In genomic region chr2:117961201-117961600, GRCh38 we compare ENCODE assay signal across 16 cellular contexts. TPM values are rescaled to one million over a fixed set of nuclear protein-coding genes. Genes with fewer than 3 reads are reported as not detected.
DNase-seq lines count a peak whose midpoint lies in the region; ATAC-seq and TF ChIP-seq lines count a peak whose summit lies in the region.
"Had no signal": no experiment of that assay in that cellular context is flagged by ENCODE, and none has a peak within 500 bp of the region (broad histone marks: within the 10 kb centered on the region; RNA-seq: fewer than 3 reads in every experiment).

No MANE protein-coding gene starts in this region.

- peak overlapping the region; percentile 64 for H3K27ac ChIP-seq in ACC112 (ENCODE audit: low read depth, low read length)
- H3K27ac ChIP-seq in PC-3 (ENCODE audit: low read length), result 0 out of 2 replicates have a peak overlapping the region, but pooled peaks have one; percentile 24
- peak overlapping the region; percentile 71 for H3K27ac ChIP-seq in osteoblast (ENCODE audit: low read depth, low read length)
- H3K27ac ChIP-seq in lower lobe of right lung, result no peak overlapping the region
- H3K27ac ChIP-seq: BLaER1 treated with 17β-estradiol and CSF1 and Interleukin-3, amounts not matched to agents 10 nM and 100 nM had no signal

- H3K4me1 ChIP-seq in ACC112 (ENCODE audit: control insufficient read depth, insufficient read depth, low read length, unreplicated experiment), result peaks cover 53% of the 10 kb centered on the region
- H3K4me1 ChIP-seq in PC-3 (ENCODE audit: insufficient read depth, low read length), result peaks cover 26% of the 10 kb centered on the region
- H3K4me1 ChIP-seq in osteoblast (ENCODE audit: insufficient read depth, low read length), result peaks cover 42% of the 10 kb centered on the region
- peaks cover 22% of the 10 kb centered on the region for H3K4me1 ChIP-seq in lower lobe of right lung
- H3K4me1 ChIP-seq: BLaER1 treated with 17β-estradiol and CSF1 and Interleukin-3, amounts not matched to agents 10 nM and 100 nM had no signal

- no TSS peak for BruUV-seq in PC-3 (replicated peaks; lab: Mats Ljungman, UMichigan)

- DNase-seq in PC-3, result no peak
- peak; percentile 37 for DNase-seq in fibroblast of villous mesenchyme (ENCODE audit: low read depth)
- no peak for DNase-seq in osteoblast (ENCODE audit: insufficient read length, low spot score, missing footprints)
- no peak for DNase-seq in lower lobe of right lung
- DNase-seq: 8988T; ACHN; Calu3; CD4-positive, CD25-positive, alpha-beta regulatory T cell; DMS 273 treated with DMSO at 0.1 percent for 48 hours; GOT3; H9 had no signal

- H3K36me3 ChIP-seq in ACC112 (ENCODE audit: insufficient read depth, low read length) (peaks cover 22% of the 10 kb centered on the region; the same call in 1 of the 2 replicates), PC-3 (ENCODE audit: low read depth, low read length) (peaks cover 22% of the 10 kb centered on the region), osteoblast (ENCODE audit: insufficient read depth, low read length) (peaks cover 13% of the 10 kb centered on the region), lower lobe of right lung (peaks cover 68% of the 10 kb centered on the region)

- H3F3A ChIP-seq in PC-3 (ENCODE audit: low read length, unreplicated experiment), result no peaks in the 10 kb centered on the region

- intact Hi-C loops in PC-3 (cut with micrococcal nuclease), result no loop called here
- intact Hi-C loops in lower lobe of right lung (cut with DNase I), result no loop called here

- no peak for TF ChIP-seq CTCF in PC-3 (conservative IDR thresholded peaks at IDR 0.05; ENCODE audit: low read depth, low read length)
- TF ChIP-seq CTCF in fibroblast of villous mesenchyme (IDR thresholded peaks at IDR 0.05; ENCODE audit: insufficient read depth, low read depth, low read length), result no peak
- TF ChIP-seq CTCF in osteoblast (IDR thresholded peaks at IDR 0.05; ENCODE audit: extremely low read depth, low read depth, low read length), result no peak
- no peak for TF ChIP-seq CTCF in lower lobe of right lung (IDR thresholded peaks at IDR 0.05)

- H3K4me2 ChIP-seq in PC-3 (ENCODE audit: low read length) (no peak overlapping the region), osteoblast (ENCODE audit: insufficient read depth, low read length) (no peak overlapping the region)
- H3K4me2 ChIP-seq: BLaER1 treated with 17β-estradiol and CSF1 and Interleukin-3, amounts not matched to agents 10 nM and 100 nM had no signal

- no peaks in the 10 kb centered on the region for H3K9me2 ChIP-seq in PC-3 (replicated peaks; ENCODE audit: low read length)

- H3K79me2 ChIP-seq in ACC112 (ENCODE audit: control insufficient read depth, insufficient read depth, low read length, unreplicated experiment) (peaks cover 11% of the 10 kb centered on the region), PC-3 (ENCODE audit: low read length) (no peaks in the 10 kb centered on the region), osteoblast (ENCODE audit: insufficient read depth, low read length) (no peaks in the 10 kb centered on the region)

- CTCF ChIA-PET in PC-3 (lab: Charles Lee), result interaction anchor here (3.3 kb wide), 1 partner anchor 42 kb away, joined by 10 read pairs; no protein-coding TSS in a partner anchor

- POLR2A ChIA-PET in PC-3 (lab: Charles Lee; ENCODE audit: unreplicated experiment), result no interaction called here

- peak; percentile 13; the same call in 1 of the 2 replicates for ATAC-seq in PC-3
- no peak for ATAC-seq in GM21529 (IDR thresholded peaks at IDR 0.05; ENCODE audit: unreplicated experiment)
- no peak for ATAC-seq in HG02885 (IDR thresholded peaks at IDR 0.05; ENCODE audit: poor library complexity, unreplicated experiment)
- no peak for ATAC-seq in lower lobe of right lung
- ATAC-seq: K562 had no signal

- H4K20me1 ChIP-seq in PC-3 (ENCODE audit: low read length), result no peaks in the 10 kb centered on the region
- no peaks in the 10 kb centered on the region for H4K20me1 ChIP-seq in osteoblast (ENCODE audit: insufficient read depth, low read length)

- H3K9me3 ChIP-seq in PC-3 (ENCODE audit: low read length) (no peaks in the 10 kb centered on the region), osteoblast (ENCODE audit: low read depth, low read length) (no peaks in the 10 kb centered on the region), lower lobe of right lung (no peaks in the 10 kb centered on the region)
- H3K9me3 ChIP-seq: BLaER1 treated with 17β-estradiol and CSF1 and Interleukin-3, amounts not matched to agents 10 nM and 100 nM had no signal

- no peak overlapping the region for H2AFZ ChIP-seq in ACC112 (ENCODE audit: low read length, unreplicated experiment)
- H2AFZ ChIP-seq in PC-3 (ENCODE audit: low read length), result no peak overlapping the region
- no peak overlapping the region for H2AFZ ChIP-seq in osteoblast (ENCODE audit: low read length)

- H3K27me3 ChIP-seq in ACC112 (ENCODE audit: insufficient read depth, low read length), result no peaks in the 10 kb centered on the region
- no peaks in the 10 kb centered on the region for H3K27me3 ChIP-seq in PC-3 (ENCODE audit: low read length)
- no peaks in the 10 kb centered on the region for H3K27me3 ChIP-seq in osteoblast (ENCODE audit: insufficient read depth, low read length)
- no peaks in the 10 kb centered on the region for H3K27me3 ChIP-seq in lower lobe of right lung (ENCODE audit: low read depth)
- H3K27me3 ChIP-seq: BLaER1 treated with 17β-estradiol and CSF1 and Interleukin-3, amounts not matched to agents 10 nM and 100 nM had no signal

- H3K9ac ChIP-seq in PC-3 (ENCODE audit: low read length), result no peak overlapping the region
- H3K9ac ChIP-seq: BLaER1 treated with 17β-estradiol and CSF1 and Interleukin-3, amounts not matched to agents 10 nM and 100 nM had no signal

- no peak overlapping the region for H3K4me3 ChIP-seq in ACC112 (ENCODE audit: low read depth, low read length)
- H3K4me3 ChIP-seq in PC-3 (ENCODE audit: low read length), result no peak overlapping the region
- no peak overlapping the region for H3K4me3 ChIP-seq in fibroblast of villous mesenchyme (ENCODE audit: low read depth, low read length)
- H3K4me3 ChIP-seq in osteoblast (ENCODE audit: insufficient read depth, low read length), result no peak overlapping the region
- H3K4me3 ChIP-seq in lower lobe of right lung, result no peak overlapping the region
- H3K4me3 ChIP-seq: BLaER1 treated with 17β-estradiol and CSF1 and Interleukin-3, amounts not matched to agents 10 nM and 100 nM; K562 had no signal

RNA-seq across cellular contexts. Expression of gene CCDC93, which starts 52.7 kb away (rescaled TPM):
- total RNA-seq in PC-3 (2014; rRNA removed), result 14.0 and 21.3 TPM in 2 replicates
- total RNA-seq in fibroblast of villous mesenchyme, result 21.9 and 28.1 TPM in 2 replicates
- 40.5 and 47.7 TPM in 2 replicates for total RNA-seq in osteoblast
- total RNA-seq in lower lobe of right lung, result 47.3 TPM
